8 cellular contexts compared by ENCODE assay signal in genomic region chr10:50577681-50578350, GRCh38. TPM values are rescaled to one million over a fixed set of nuclear protein-coding genes. Genes with fewer than 3 reads are reported as not detected.
DNase-seq lines count a peak whose midpoint lies in the region; ATAC-seq and TF ChIP-seq lines count a peak whose summit lies in the region.

No MANE protein-coding gene starts in this region.

- peaks cover 2 to 6% of the 10 kb centered on the region in 2 donors for H3K4me1 ChIP-seq in naive thymus-derived CD4-positive, alpha-beta T cell (ENCODE audit: control insufficient read depth in 2 of 2, insufficient read depth in 2 of 2, low read length in 2 of 2)

- H3K27me3 Mint-ChIP-seq in central memory CD8-positive, alpha-beta T cell: no peaks in the 10 kb centered on the region
- no peaks in the 10 kb centered on the region for H3K27me3 Mint-ChIP-seq in naive thymus-derived CD4-positive, alpha-beta T cell

- peaks cover 2% of the 10 kb centered on the region for H3K36me3 Mint-ChIP-seq in central memory CD8-positive, alpha-beta T cell (ENCODE audit: insufficient read depth)
- peaks cover 0 to 12% (median 5%) of the 10 kb centered on the region in 5 donors for H3K36me3 Mint-ChIP-seq in naive thymus-derived CD4-positive, alpha-beta T cell

- no peak overlapping the region for H3K27ac ChIP-seq in naive thymus-derived CD4-positive, alpha-beta T cell (ENCODE audit: low read depth, low read length)
- no peak overlapping the region for H3K27ac ChIP-seq in RWPE1

- H3K27me3 ChIP-seq in naive thymus-derived CD4-positive, alpha-beta T cell (ENCODE audit: control insufficient read depth in 2 of 2, insufficient read depth in 2 of 2, low read length in 2 of 2): no peaks in the 10 kb centered on the region

- H3K4me3 Mint-ChIP-seq in central memory CD8-positive, alpha-beta T cell: no peak overlapping the region
- H3K4me3 Mint-ChIP-seq in naive thymus-derived CD4-positive, alpha-beta T cell: no peak overlapping the region

- DNase-seq in GM12865 (ENCODE audit: low read depth) (peak; percentile 19), Kasumi-1 (lab: John Stamatoyannopoulos, UW) (peak; percentile 92), RWPE1 (ENCODE audit: low spot score) (no peak)
- DNase-seq in central memory CD8-positive, alpha-beta T cell (ENCODE audit: low spot score in 2 of 2): no peak
- no peak for DNase-seq in naive thymus-derived CD4-positive, alpha-beta T cell
- no peak for DNase-seq in stimulated activated CD4-positive, alpha-beta T cell treated with anti-CD3 and anti-CD28 coated beads, Interleukin-2, amount 100 ng/mL, for 48 hours

- CTCF ChIA-PET in naive thymus-derived CD4-positive, alpha-beta T cell (lab: Charles Lee): no interaction called here
- CTCF ChIA-PET in RWPE1 (lab: Yijun Ruan, JAX): interaction anchor here (0.9 kb wide), 1 partner anchor 36 kb away, joined by 4 read pairs; no protein-coding TSS in a partner anchor

- H3K27ac Mint-ChIP-seq in central memory CD8-positive, alpha-beta T cell (ENCODE audit: low read depth): no peak overlapping the region
- H3K27ac Mint-ChIP-seq in naive thymus-derived CD4-positive, alpha-beta T cell: peak overlapping the region in 1 of 9 donors; percentile 9

- no peak overlapping the region for H3K4me3 ChIP-seq in GM12865 (ENCODE audit: low read depth, low read length)
- H3K4me3 ChIP-seq in naive thymus-derived CD4-positive, alpha-beta T cell (ENCODE audit: low read length): no peak overlapping the region

- no peaks in the 10 kb centered on the region for H3K36me3 ChIP-seq in naive thymus-derived CD4-positive, alpha-beta T cell (ENCODE audit: control insufficient read depth in 2 of 3, insufficient read depth in 3 of 3, low read length in 3 of 3)

- no peaks in the 10 kb centered on the region for H3K9me3 Mint-ChIP-seq in central memory CD8-positive, alpha-beta T cell
- H3K9me3 Mint-ChIP-seq in naive thymus-derived CD4-positive, alpha-beta T cell: peaks cover 0 to 4% (median 0%) of the 10 kb centered on the region in 11 donors

- no peaks in the 10 kb centered on the region for H3K9me3 ChIP-seq in naive thymus-derived CD4-positive, alpha-beta T cell (ENCODE audit: control insufficient read depth in 2 of 3, low read length in 3 of 3)

- POLR2A ChIA-PET in naive thymus-derived CD4-positive, alpha-beta T cell (lab: Charles Lee): interaction anchor here (1.6 to 2.7 kb wide), 2 partner anchors 44 to 46 kb away, joined by 4 to 10 read pairs; no protein-coding TSS in a partner anchor
- POLR2A ChIA-PET in RWPE1 (lab: Yijun Ruan, JAX; ENCODE audit: low non-redundant PET): no interaction called here

- intact Hi-C loops in naive thymus-derived CD4-positive, alpha-beta T cell (cut with micrococcal nuclease): loop anchor here in 1 of 2 donors (2.0 kb wide), 1 partner anchor 15 kb away; no protein-coding TSS in a partner anchor

- ATAC-seq in central memory CD8-positive, alpha-beta T cell (replicated peaks; ENCODE audit: extremely low read depth, poor library complexity, severe bottlenecking): peak; percentile 16
- ATAC-seq in naive thymus-derived CD4-positive, alpha-beta T cell: peak; percentile 47
- ATAC-seq in HG03097 (IDR thresholded peaks at IDR 0.05; ENCODE audit: low FRiP score, unreplicated experiment) (no peak), GM21825 (IDR thresholded peaks at IDR 0.05; ENCODE audit: unreplicated experiment) (no peak)

- H3K4me1 Mint-ChIP-seq in central memory CD8-positive, alpha-beta T cell: peaks cover 77% of the 10 kb centered on the region
- peaks cover 0 to 97% (median 90%) of the 10 kb centered on the region in 7 donors for H3K4me1 Mint-ChIP-seq in naive thymus-derived CD4-positive, alpha-beta T cell

- TF ChIP-seq CTCF in GM12865 (IDR thresholded peaks at IDR 0.05; ENCODE audit: insufficient read depth, low read depth, low read length, missing control alignments) (no peak), RWPE1 (conservative IDR thresholded peaks at IDR 0.05; ENCODE audit: low read depth) (no peak)

RNA-seq across cellular contexts. Expression of gene SGMS1, which starts 45.9 kb away (rescaled TPM):
- total RNA-seq in naive thymus-derived CD4-positive, alpha-beta T cell: 10 to 100 TPM; 19.6 to 45.7 (median 29.5) TPM
- polyA plus RNA-seq in naive thymus-derived CD4-positive, alpha-beta T cell: 10 to 100 TPM; 11.5 to 14.5 TPM

Comparison
In these comparisons a context has a peak if more than half of its experiments do, and no peak if none do; other contexts are left out.
1. DNase-seq: peak in GM12865 (single experiment) and Kasumi-1 (2 of 2); none in central memory CD8-positive, alpha-beta T cell (0 of 2), naive thymus-derived CD4-positive, alpha-beta T cell (0 of 9), stimulated activated CD4-positive, alpha-beta T cell treated with anti-CD3 and anti-CD28 coated beads, Interleukin-2, amount 100 ng/mL, for 48 hours (0 of 2) and RWPE1 (single experiment).
2. ATAC-seq: peak in central memory CD8-positive, alpha-beta T cell (single experiment) and naive thymus-derived CD4-positive, alpha-beta T cell (single experiment); none in HG03097 (single experiment) and GM21825 (single experiment).